ENCODE assay signal across 10 cellular contexts in genomic region chr16:22043882-22044281, GRCh38. TPM values are rescaled to one million over a fixed set of nuclear protein-coding genes. Genes with fewer than 3 reads are reported as not detected.
"Had no signal": no experiment of that assay in that cellular context is flagged by ENCODE, and none has a peak within 500 bp of the region (broad histone marks: within the 10 kb centered on the region; RNA-seq: fewer than 3 reads in every experiment).

No MANE protein-coding gene starts in this region.

RNA-seq across cellular contexts. Expression of gene PDZD9, which starts 43.0 kb away (rescaled TPM):
- total RNA-seq: OCI-LY7, PC-3, PC-9, Peyer's patch, Right ventricle myocardium inferior, Right ventricle myocardium superior, RPMI7951, SJCRH30, SJSA1 had no signal
- polyA plus RNA-seq: SK-N-SH had no signal

RNA-seq across cellular contexts. Expression of gene VWA3A, which starts 48.5 kb away (rescaled TPM):
- total RNA-seq: OCI-LY7, PC-3, RPMI7951, SJCRH30, SJSA1 had no signal
- polyA plus RNA-seq: SK-N-SH had no signal
